In genomic region chr5:155064580-155064979, GRCh38 we compare ENCODE assay signal across 30 cellular contexts. TPM values are rescaled to one million over a fixed set of nuclear protein-coding genes. Genes with fewer than 3 reads are reported as not detected.
DNase-seq lines count a peak whose midpoint lies in the region; ATAC-seq and TF ChIP-seq lines count a peak whose summit lies in the region.
"Had no signal": no experiment of that assay in that cellular context is flagged by ENCODE, and none has a peak within 500 bp of the region (broad histone marks: within the 10 kb centered on the region; RNA-seq: fewer than 3 reads in every experiment).

No MANE protein-coding gene starts in this region.

- POLR2A ChIA-PET in naive thymus-derived CD4-positive, alpha-beta T cell (lab: Charles Lee) = no interaction called here

- H3K9me3 ChIP-seq in naive thymus-derived CD4-positive, alpha-beta T cell (ENCODE audit: control insufficient read depth in 2 of 3, low read length in 3 of 3) = no peaks in the 10 kb centered on the region
- H3K9me3 ChIP-seq: MG63, ovary, suprapubic skin had no signal

- TF ChIP-seq CTCF in GM12865 (IDR thresholded peaks at IDR 0.05; ENCODE audit: insufficient read depth, low read depth, low read length, missing control alignments) (no peak), brain microvascular endothelial cell (IDR thresholded peaks at IDR 0.05; ENCODE audit: low read depth, low read length, missing control alignments) (no peak), nephron progenitor cell (IDR thresholded peaks at IDR 0.05) (no peak)

- peak; percentile 6 for DNase-seq in GM12865 (ENCODE audit: low read depth)
- DNase-seq in brain microvascular endothelial cell = no peak
- DNase-seq in nephron progenitor cell = no peak
- no peak for DNase-seq in naive thymus-derived CD4-positive, alpha-beta T cell
- DNase-seq in natural killer cell treated with Interleukin-12 subunit alpha and Interleukin-12 subunit beta and Interleukin-15 and Interleukin-18, amount 100 ng/mL, for 72 hours (ENCODE audit: low spot score) = no peak
- DNase-seq: activated CD4-positive, alpha-beta T cell treated with anti-CD3 and anti-CD28 coated beads for 36 hours; activated CD8-positive, alpha-beta memory T cell treated with anti-CD3 and anti-CD28 coated beads for 24 hours; activated gamma-delta T cell treated with Interleukin-2 at 50 U/mL for 16 hours; activated naive CD8-positive, alpha-beta T cell treated with anti-CD3 and anti-CD28 coated beads, Interleukin-2, amount 50 U/mL, for 24 hours; activated T-cell treated with anti-CD3 and anti-CD28 coated beads, Interleukin-2, amount 50 U/mL, for 24 hours; AML-193; CD8-positive, alpha-beta T cell; left ventricle myocardium superior; MG63; natural killer cell; NCI-H146; NCI-H2171; NCI-H524; ovary had no signal

- no peak overlapping the region for H3K27ac Mint-ChIP-seq in nephron progenitor cell
- H3K27ac Mint-ChIP-seq in naive thymus-derived CD4-positive, alpha-beta T cell = no peak overlapping the region
- H3K27ac Mint-ChIP-seq in natural killer cell treated with Interleukin-12 subunit alpha and Interleukin-12 subunit beta and Interleukin-15 and Interleukin-18, amount 100 ng/mL, for 72 hours = no peak overlapping the region
- H3K27ac Mint-ChIP-seq: activated CD4-positive, alpha-beta T cell treated with anti-CD3 and anti-CD28 coated beads for 36 hours; activated naive CD8-positive, alpha-beta T cell treated with anti-CD3 and anti-CD28 coated beads, Interleukin-2, amount 50 U/mL, for 24 hours; activated T-cell treated with anti-CD3 and anti-CD28 coated beads, Interleukin-2, amount 50 U/mL, for 24 hours; CD8-positive, alpha-beta T cell; mesothelial cell of epicardium; natural killer cell; T-helper 1 cell treated with Interleukin-12 subunit alpha and Interleukin-12 subunit beta and Interleukin-4 antibody, amounts not matched to agents 30 μg/mL and 1 μg/mL, for 36 hours had no signal

- H3K27ac ChIP-seq in brain microvascular endothelial cell = no peak overlapping the region
- H3K27ac ChIP-seq in naive thymus-derived CD4-positive, alpha-beta T cell (ENCODE audit: low read depth, low read length) = no peak overlapping the region
- H3K27ac ChIP-seq: ovary, suprapubic skin had no signal

- no peaks in the 10 kb centered on the region for H3K4me1 ChIP-seq in naive thymus-derived CD4-positive, alpha-beta T cell (ENCODE audit: control insufficient read depth in 2 of 2, insufficient read depth in 2 of 2, low read length in 2 of 2)
- H3K4me1 ChIP-seq: suprapubic skin had no signal

- CTCF ChIA-PET in naive thymus-derived CD4-positive, alpha-beta T cell (lab: Charles Lee) = no interaction called here

- ATAC-seq in GM19463 (IDR thresholded peaks at IDR 0.05; ENCODE audit: unreplicated experiment) = peak; percentile 63
- ATAC-seq in HG02870 (IDR thresholded peaks at IDR 0.05; ENCODE audit: unreplicated experiment) = peak; percentile 79
- ATAC-seq in HG03469 (IDR thresholded peaks at IDR 0.05; ENCODE audit: unreplicated experiment) = peak; percentile 80
- ATAC-seq in naive thymus-derived CD4-positive, alpha-beta T cell = no peak
- ATAC-seq in natural killer cell treated with Interleukin-12 subunit alpha and Interleukin-12 subunit beta and Interleukin-15 and Interleukin-18, amount 100 ng/mL, for 72 hours = no peak
- ATAC-seq: activated CD4-positive, alpha-beta T cell treated with anti-CD3 and anti-CD28 coated beads for 36 hours; activated naive CD8-positive, alpha-beta T cell treated with anti-CD3 and anti-CD28 coated beads, Interleukin-2, amount 50 U/mL, for 24 hours; CD8-positive, alpha-beta T cell; left ventricle myocardium superior; natural killer cell had no signal

- in situ Hi-C loops in brain microvascular endothelial cell (cut with HindIII; ENCODE audit: low pct_ligation_motif_present, low sequenced_read_pairs) = no loop called here

- H3K4me3 ChIP-seq in GM12865 (ENCODE audit: low read depth, low read length) = no peak overlapping the region
- H3K4me3 ChIP-seq in brain microvascular endothelial cell (ENCODE audit: low read depth, low read length) = no peak overlapping the region
- H3K4me3 ChIP-seq in naive thymus-derived CD4-positive, alpha-beta T cell (ENCODE audit: low read length) = no peak overlapping the region
- H3K4me3 ChIP-seq: MG63, ovary, suprapubic skin had no signal

- no peaks in the 10 kb centered on the region for H3K36me3 Mint-ChIP-seq in nephron progenitor cell (ENCODE audit: low read depth)
- H3K36me3 Mint-ChIP-seq in naive thymus-derived CD4-positive, alpha-beta T cell = peaks cover 0 to 3% (median 0%) of the 10 kb centered on the region in 5 donors
- H3K36me3 Mint-ChIP-seq in natural killer cell treated with Interleukin-12 subunit alpha and Interleukin-12 subunit beta and Interleukin-15 and Interleukin-18, amount 100 ng/mL, for 72 hours = peaks cover 4% of the 10 kb centered on the region
- H3K36me3 Mint-ChIP-seq: CD8-positive, alpha-beta T cell; mesothelial cell of epicardium; natural killer cell had no signal

- peaks cover 11% of the 10 kb centered on the region for H3K9me3 Mint-ChIP-seq in nephron progenitor cell
- H3K9me3 Mint-ChIP-seq in naive thymus-derived CD4-positive, alpha-beta T cell = peaks cover 0 to 11% (median 4%) of the 10 kb centered on the region in 11 donors
- H3K9me3 Mint-ChIP-seq in natural killer cell treated with Interleukin-12 subunit alpha and Interleukin-12 subunit beta and Interleukin-15 and Interleukin-18, amount 100 ng/mL, for 72 hours = peaks cover 2% of the 10 kb centered on the region
- H3K9me3 Mint-ChIP-seq: activated T-cell treated with anti-CD3 and anti-CD28 coated beads, Interleukin-2, amount 50 U/mL, for 24 hours had no signal

- H3K36me3 ChIP-seq in brain microvascular endothelial cell (replicated peaks) = no peaks in the 10 kb centered on the region
- H3K36me3 ChIP-seq in naive thymus-derived CD4-positive, alpha-beta T cell (ENCODE audit: control insufficient read depth in 2 of 3, insufficient read depth in 3 of 3, low read length in 3 of 3) = no peaks in the 10 kb centered on the region
- H3K36me3 ChIP-seq: MG63, ovary, suprapubic skin had no signal

- H3K27me3 ChIP-seq in brain microvascular endothelial cell (replicated peaks) = no peaks in the 10 kb centered on the region
- H3K27me3 ChIP-seq in naive thymus-derived CD4-positive, alpha-beta T cell (ENCODE audit: control insufficient read depth in 2 of 2, insufficient read depth in 2 of 2, low read length in 2 of 2) = no peaks in the 10 kb centered on the region
- H3K27me3 ChIP-seq: ovary, suprapubic skin had no signal

- no peaks in the 10 kb centered on the region for H3K4me1 Mint-ChIP-seq in nephron progenitor cell
- no peaks in the 10 kb centered on the region for H3K4me1 Mint-ChIP-seq in naive thymus-derived CD4-positive, alpha-beta T cell
- H3K4me1 Mint-ChIP-seq in natural killer cell treated with Interleukin-12 subunit alpha and Interleukin-12 subunit beta and Interleukin-15 and Interleukin-18, amount 100 ng/mL, for 72 hours (ENCODE audit: low read depth in 2 of 2) = no peaks in the 10 kb centered on the region
- H3K4me1 Mint-ChIP-seq: activated CD4-positive, alpha-beta T cell treated with anti-CD3 and anti-CD28 coated beads for 36 hours; activated naive CD8-positive, alpha-beta T cell treated with anti-CD3 and anti-CD28 coated beads, Interleukin-2, amount 50 U/mL, for 24 hours; mesothelial cell of epicardium; natural killer cell had no signal

- no peak overlapping the region for H3K4me3 Mint-ChIP-seq in nephron progenitor cell
- no peak overlapping the region for H3K4me3 Mint-ChIP-seq in naive thymus-derived CD4-positive, alpha-beta T cell
- no peak overlapping the region for H3K4me3 Mint-ChIP-seq in natural killer cell treated with Interleukin-12 subunit alpha and Interleukin-12 subunit beta and Interleukin-15 and Interleukin-18, amount 100 ng/mL, for 72 hours
- H3K4me3 Mint-ChIP-seq: activated CD4-positive, alpha-beta T cell treated with anti-CD3 and anti-CD28 coated beads for 36 hours; activated naive CD8-positive, alpha-beta T cell treated with anti-CD3 and anti-CD28 coated beads, Interleukin-2, amount 50 U/mL, for 24 hours; activated T-cell treated with anti-CD3 and anti-CD28 coated beads, Interleukin-2, amount 50 U/mL, for 24 hours; CD8-positive, alpha-beta T cell; mesothelial cell of epicardium; natural killer cell; T-helper 1 cell treated with Interleukin-12 subunit alpha and Interleukin-12 subunit beta and Interleukin-4 antibody, amounts not matched to agents 30 μg/mL and 1 μg/mL, for 36 hours had no signal

- peaks cover 61% of the 10 kb centered on the region for H3K27me3 Mint-ChIP-seq in nephron progenitor cell (ENCODE audit: low read depth, poor library complexity)
- peaks cover 0 to 26% (median 15%) of the 10 kb centered on the region in 5 donors for H3K27me3 Mint-ChIP-seq in naive thymus-derived CD4-positive, alpha-beta T cell
- peaks cover 6 to 7% of the 10 kb centered on the region in 2 donors for H3K27me3 Mint-ChIP-seq in natural killer cell treated with Interleukin-12 subunit alpha and Interleukin-12 subunit beta and Interleukin-15 and Interleukin-18, amount 100 ng/mL, for 72 hours

- intact Hi-C loops in naive thymus-derived CD4-positive, alpha-beta T cell (cut with micrococcal nuclease) = no loop called here

RNA-seq across cellular contexts. Expression of gene KIF4B, which starts 51.0 kb away (rescaled TPM):
- under 1 TPM in 1 of 5 experiments, not detected in 4; 0.10 TPM for total RNA-seq in naive thymus-derived CD4-positive, alpha-beta T cell
- polyA plus RNA-seq in naive thymus-derived CD4-positive, alpha-beta T cell = not detected
- not detected for total RNA-seq in natural killer cell treated with Interleukin-12 subunit alpha and Interleukin-12 subunit beta and Interleukin-15 and Interleukin-18, amount 100 ng/mL, for 72 hours
- total RNA-seq: CD8-positive, alpha-beta T cell; HT-29; mesothelial cell of epicardium; natural killer cell; RPMI7951; SK-MEL-5 had no signal
- polyA plus RNA-seq: endothelial cell of umbilical vein, ovary, urinary bladder had no signal

Comparison
In these comparisons a context has a peak if more than half of its experiments do, and no peak if none do; other contexts are left out.
1. ATAC-seq: peak in GM19463 (single experiment), HG02870 (single experiment) and HG03469 (single experiment); none in naive thymus-derived CD4-positive, alpha-beta T cell (single experiment) and natural killer cell treated with Interleukin-12 subunit alpha and Interleukin-12 subunit beta and Interleukin-15 and Interleukin-18, amount 100 ng/mL, for 72 hours (0 of 2).